Comparison of ENCODE assay signal across 1 cellular context in genomic region chr7:141161550-141161949, GRCh38.
TF ChIP-seq lines count a peak whose summit lies in the region.

No MANE protein-coding gene starts in this region.

TF ChIP-seq in K562, 482 proteins besides CTCF, POLR2A, EP300 and RAD21:
- 0 out of 2 replicates have a peak, but pooled peaks have one; percentile 49 for TF ChIP-seq ZBTB26 (CRISPR knock-in tag; IDR thresholded peaks at IDR 0.05)
- 0 out of 2 replicates have a peak, but pooled peaks have one; percentile 26 for TF ChIP-seq TSC22D4 (tag; IDR thresholded peaks at IDR 0.05)
- no peak for TF ChIP-seq THAP12 (CRISPR knock-in tag; IDR thresholded peaks at IDR 0.05)
- no peak for TF ChIP-seq RBM15 (IDR thresholded peaks at IDR 0.05; ENCODE audit: insufficient read depth, low read length)
- no peak for TF ChIP-seq MAFG (tag; conservative IDR thresholded peaks at IDR 0.05)
- no peak for TF ChIP-seq PML (IDR thresholded peaks at IDR 0.05; ENCODE audit: low read length)
- no peak for TF ChIP-seq TOE1 (IDR thresholded peaks at IDR 0.05; ENCODE audit: borderline replicate concordance)
- no peak for TF ChIP-seq TOE1 (CRISPR knock-in tag; IDR thresholded peaks at IDR 0.05; ENCODE audit: borderline replicate concordance, low read depth)
- no peak for TF ChIP-seq SMARCC2 (IDR thresholded peaks at IDR 0.05; ENCODE audit: low read depth)
- TF ChIP-seq HNRNPH1 (optimal IDR thresholded peaks at IDR 0.05; ENCODE audit: low read depth, low read length) = no peak
- TF ChIP-seq NR4A1 (CRISPR knock-in tag; IDR thresholded peaks at IDR 0.05) = no peak
- TF ChIP-seq NR4A1 (tag; IDR thresholded peaks at IDR 0.05) = no peak
- no peak for TF ChIP-seq ZNF316 (IDR thresholded peaks at IDR 0.05)
- no peak for TF ChIP-seq GTF2A2 (tag; IDR thresholded peaks at IDR 0.05)
- TF ChIP-seq ID3 (CRISPR knock-in tag; IDR thresholded peaks at IDR 0.05) = no peak
- TF ChIP-seq ID3 (tag; IDR thresholded peaks at IDR 0.05) = no peak
- TF ChIP-seq ATF7 (IDR thresholded peaks at IDR 0.05) = no peak
- TF ChIP-seq CREB1 (IDR thresholded peaks at IDR 0.05) = no peak
- no peak for TF ChIP-seq CREB1 (CRISPR knock-in tag; IDR thresholded peaks at IDR 0.05)
- TF ChIP-seq EZH2 (IDR thresholded peaks at IDR 0.05; ENCODE audit: borderline replicate concordance, low read depth, low read length) = no peak
